8 cellular contexts compared by ENCODE assay signal in genomic region chr5:151447174-151448037, GRCh38. TPM values are rescaled to one million over a fixed set of nuclear protein-coding genes. Genes with fewer than 3 reads are reported as not detected.
A peak's percentile ranks its signal among the peaks of the same experiment; 100 is the strongest.
DNase-seq lines count a peak whose midpoint lies in the region; ATAC-seq and TF ChIP-seq lines count a peak whose summit lies in the region.

SLC36A1 (plus strand) TSS chr5:151447603; CDS start chr5:151458793, 11,190 bp downstream.

- DNase-seq in ELF-1 (ENCODE audit: low read depth, low spot score) (peak; percentile 98), GM23248 (peak; percentile 98), Kasumi-1 (lab: John Stamatoyannopoulos, UW) (peak; percentile 92 to 95), RKO (ENCODE audit: low spot score) (peak; percentile 92), fibroblast of peridontal ligament (ENCODE audit: extremely low read depth) (peak; percentile 87), natural killer cell (peak; percentile 91)
- DNase-seq in stimulated activated naive CD4-positive, alpha-beta T cell treated with Interleukin-2 at 50 U/mL for 16 hours (lab: John Stamatoyannopoulos, UW): peak; percentile 93

- peak within 1 kb of the TSS; percentile 89 for H2AFZ ChIP-seq in GM23248

- H3K27me3 ChIP-seq in GM23248 (replicated peaks; ENCODE audit: insufficient read depth): no peaks in the 10 kb centered on the region

- intact Hi-C loops in natural killer cell (cut with micrococcal nuclease): loop anchor here (1.0 to 10.0 kb wide), 6 partner anchors 53 to 697 kb away; partner anchors contain the start of gene G3BP1

- H3K27ac ChIP-seq in GM23248: peak within 1 kb of the TSS; percentile 46

- peaks cover 35% of the 10 kb centered on the region for H3K79me2 ChIP-seq in GM23248 (ENCODE audit: insufficient read depth)

- H3K9me2 ChIP-seq in GM23248 (ENCODE audit: insufficient read depth): no peaks in the 10 kb centered on the region

- WGBS in GM23248 (ENCODE audit: low coverage in 1 of 2, low lambda C conversion rate in 2 of 2, missing lambda C conversion rate in 2 of 2), 2 experiments: 1% methylated on average over 36 to 44 of the region's 46 CpGs

- no peaks in the 10 kb centered on the region for H3K9me3 Mint-ChIP-seq in activated T-helper 17 cell treated with anti-CD3 and anti-CD28 coated beads, Interleukin-2, amount 50 U/mL, for 72 hours
- no peaks in the 10 kb centered on the region for H3K9me3 Mint-ChIP-seq in natural killer cell

- peak; percentile 94 for ATAC-seq in activated T-helper 17 cell treated with anti-CD3 and anti-CD28 coated beads, Interleukin-2, amount 50 U/mL, for 72 hours (replicated peaks)
- peak; percentile 98 to 99 (median 99) for ATAC-seq in natural killer cell

- TF ChIP-seq CTCF in natural killer cell (IDR thresholded peaks at IDR 0.05): peak; percentile 92

- peaks cover 23% of the 10 kb centered on the region for H3K4me1 ChIP-seq in GM23248 (ENCODE audit: insufficient read depth)

- peak within 1 kb of the TSS; percentile 88 for H3K4me3 Mint-ChIP-seq in activated T-helper 17 cell treated with anti-CD3 and anti-CD28 coated beads, Interleukin-2, amount 50 U/mL, for 72 hours
- H3K4me3 Mint-ChIP-seq in natural killer cell: peak within 1 kb of the TSS; percentile 97

- H3K27ac Mint-ChIP-seq in activated T-helper 17 cell treated with anti-CD3 and anti-CD28 coated beads, Interleukin-2, amount 50 U/mL, for 72 hours: peak within 1 kb of the TSS; percentile 88
- H3K27ac Mint-ChIP-seq in natural killer cell: peak within 1 kb of the TSS; percentile 79 to 92

- in situ Hi-C loops in GM23248 (cut with MboI): loop anchor here (10.0 kb wide), 1 partner anchor 197 kb away; no protein-coding TSS in a partner anchor

- H3K4me1 Mint-ChIP-seq in activated T-helper 17 cell treated with anti-CD3 and anti-CD28 coated beads, Interleukin-2, amount 50 U/mL, for 72 hours: peaks cover 24% of the 10 kb centered on the region
- peaks cover 23 to 37% of the 10 kb centered on the region in 2 donors for H3K4me1 Mint-ChIP-seq in natural killer cell

- peak within 1 kb of the TSS; percentile 81 for H3K4me3 ChIP-seq in GM23248

- no peaks in the 10 kb centered on the region for H3K36me3 ChIP-seq in GM23248 (ENCODE audit: low read depth)

- peaks cover 20% of the 10 kb centered on the region for H3F3A ChIP-seq in GM23248 (ENCODE audit: insufficient read depth)

- H3K27me3 Mint-ChIP-seq in activated T-helper 17 cell treated with anti-CD3 and anti-CD28 coated beads, Interleukin-2, amount 50 U/mL, for 72 hours: peaks cover 15% of the 10 kb centered on the region
- H3K27me3 Mint-ChIP-seq in natural killer cell (ENCODE audit: low read depth in 2 of 2): peaks cover 21 to 31% of the 10 kb centered on the region in 2 donors

- peak within 1 kb of the TSS; percentile 76 for H3K4me2 ChIP-seq in GM23248 (ENCODE audit: unreplicated experiment)

- peaks cover 10% of the 10 kb centered on the region for H3K36me3 Mint-ChIP-seq in activated T-helper 17 cell treated with anti-CD3 and anti-CD28 coated beads, Interleukin-2, amount 50 U/mL, for 72 hours (ENCODE audit: low read depth)
- no peaks in the 10 kb centered on the region for H3K36me3 Mint-ChIP-seq in natural killer cell

- H3K9me3 ChIP-seq in GM23248 (ENCODE audit: low read depth): no peaks in the 10 kb centered on the region

- H3K9ac ChIP-seq in GM23248: peak within 1 kb of the TSS; percentile 75

- H4K20me1 ChIP-seq in GM23248 (ENCODE audit: insufficient read depth): no peaks in the 10 kb centered on the region

RNA-seq across cellular contexts. Expression of gene SLC36A1, which starts in this region (rescaled TPM):
- total RNA-seq in GM23248 (2014; rRNA removed; shearing (Covaris generic)): 10.1 and 13.4 TPM in 2 replicates
- polyA plus RNA-seq in GM23248 (2016; fragmentation: Nextera tagmentation; extraction: Ambion mirVana): 6.9 and 7.1 TPM in 2 replicates
- total RNA-seq in activated T-helper 17 cell treated with anti-CD3 and anti-CD28 coated beads, Interleukin-2, amount 50 U/mL, for 72 hours: 1 to 10 TPM; 5.6 TPM
- 10 to 100 TPM; 10.9 to 16.1 (median 13.0) TPM for total RNA-seq in natural killer cell

Comparison
In these comparisons a context has a peak if more than half of its experiments do, and no peak if none do; other contexts are left out.
1. Peak in every context shown above with its lines: DNase-seq, ATAC-seq, H3K4me3 ChIP-seq and H3K27ac ChIP-seq.